11 cellular contexts compared by ENCODE assay signal in genomic region chr22:46481386-46481785, GRCh38. TPM values are rescaled to one million over a fixed set of nuclear protein-coding genes. Genes with fewer than 3 reads are reported as not detected.
DNase-seq lines count a peak whose midpoint lies in the region; ATAC-seq lines count a peak whose summit lies in the region.
"Had no signal": no experiment of that assay in that cellular context is flagged by ENCODE, and none has a peak within 500 bp of the region (broad histone marks: within the 10 kb centered on the region; RNA-seq: fewer than 3 reads in every experiment).

No MANE protein-coding gene starts in this region.

- DNase-seq in NCI-H345 (lab: John Stamatoyannopoulos, UW) (peak; percentile 4), NCI-H345 treated with DMSO at 0.1 percent for 48 hours (lab: John Stamatoyannopoulos, UW; ENCODE audit: unreplicated experiment) (no peak), COR-L47 (lab: John Stamatoyannopoulos, UW) (peak; percentile 23), NCI-H2029 (lab: John Stamatoyannopoulos, UW) (peak; percentile 22), left ventricle myocardium superior (no peak)
- DNase-seq: Caco-2; CD8-positive, alpha-beta T cell; H7 had no signal

- ATAC-seq in GM19467 (IDR thresholded peaks at IDR 0.05; ENCODE audit: unreplicated experiment) (no peak), left ventricle myocardium superior (no peak), GM19463 (IDR thresholded peaks at IDR 0.05; ENCODE audit: unreplicated experiment) (no peak)
- ATAC-seq: CD8-positive, alpha-beta T cell; GM23338 had no signal

- intact Hi-C loops in left ventricle myocardium superior (cut with micrococcal nuclease): no loop called here

RNA-seq across cellular contexts. Expression of gene CELSR1, which starts 56.0 kb away (rescaled TPM):
- 9.7 TPM for total RNA-seq in left ventricle myocardium superior

Comparison
In these comparisons a context has a peak if more than half of its experiments do, and no peak if none do; other contexts are left out.
1. DNase-seq: peak in NCI-H345 (single experiment), COR-L47 (single experiment) and NCI-H2029 (single experiment); none in NCI-H345 treated with DMSO at 0.1 percent for 48 hours (single experiment) and left ventricle myocardium superior (single experiment).